16 cellular contexts compared by ENCODE assay signal in the genomic region with DNA sequence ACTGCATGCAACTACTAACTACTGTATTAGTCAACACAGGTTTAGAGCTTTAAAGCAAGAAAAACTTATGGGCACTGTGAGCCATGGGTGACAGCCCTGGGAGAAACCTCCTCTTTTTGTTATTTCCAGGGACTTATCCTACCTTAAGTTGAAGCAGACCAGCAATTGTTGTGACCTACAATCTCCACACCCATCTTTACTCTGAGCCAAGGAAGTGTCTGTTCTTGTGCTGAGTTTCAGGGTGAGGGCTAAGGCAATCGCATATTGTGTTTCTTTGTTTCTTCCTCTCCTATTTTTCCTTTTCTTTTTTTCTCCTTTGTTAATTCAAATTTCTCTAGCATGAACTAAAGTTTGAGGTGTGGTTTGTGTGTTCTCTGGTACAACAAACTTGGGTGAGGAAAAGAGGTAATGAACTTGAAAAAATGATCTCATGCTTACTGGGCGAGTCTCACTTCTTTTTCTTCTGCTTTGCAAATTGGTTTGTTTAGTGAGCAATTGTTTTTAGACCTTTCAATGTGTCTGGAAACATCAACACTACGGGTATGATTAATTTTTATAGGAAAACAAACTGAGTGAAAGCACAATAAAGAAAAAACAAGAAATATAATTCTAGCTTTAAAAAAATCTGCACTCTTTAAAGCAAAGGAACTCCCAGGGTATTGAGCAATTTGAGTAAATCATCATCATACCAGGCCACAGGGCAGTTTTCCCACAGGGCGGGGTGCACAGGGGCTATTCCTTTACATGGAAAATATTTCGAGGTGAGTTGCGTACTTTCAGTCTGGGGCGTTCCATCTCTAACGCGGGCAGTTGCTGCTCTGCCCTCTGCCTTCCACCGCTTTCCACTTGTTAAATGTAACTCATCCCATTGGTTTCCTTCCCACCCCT. TPM values are rescaled to one million over a fixed set of nuclear protein-coding genes. Genes with fewer than 3 reads are reported as not detected.
DNase-seq lines count a peak whose midpoint lies in the region; ATAC-seq and TF ChIP-seq lines count a peak whose summit lies in the region.
"Had no signal": no experiment of that assay in that cellular context is flagged by ENCODE, and none has a peak within 500 bp of the region (broad histone marks: within the 10 kb centered on the region; RNA-seq: fewer than 3 reads in every experiment).

No MANE protein-coding gene starts in this region.

- H3K4me3 ChIP-seq in cardiac fibroblast (replicated peaks in 1 of 2; ENCODE audit: low read depth in 2 of 2, low read length in 2 of 2) (no peak overlapping the region), urinary bladder (ENCODE audit: low read depth, low read length) (no peak overlapping the region)
- H3K4me3 ChIP-seq: right lobe of liver had no signal

- peak; percentile 15 for DNase-seq in NOMO-1 treated with DMSO at 0.1 percent for 48 hours (lab: John Stamatoyannopoulos, UW; ENCODE audit: unreplicated experiment)
- no peak for DNase-seq in NOMO-1 (lab: John Stamatoyannopoulos, UW; ENCODE audit: unreplicated experiment in 2 of 2)
- DNase-seq in cardiac fibroblast (ENCODE audit: low read depth in 2 of 2): peak; percentile 49 to 89
- DNase-seq in kidney tubule cell (ENCODE audit: low spot score): peak; percentile 71
- no peak for DNase-seq in activated effector memory CD4-positive, alpha-beta T cell treated with anti-CD3 and anti-CD28 coated beads, Interleukin-2, amount 50 U/mL, for 16 hours
- no peak for DNase-seq in HK-2 (ENCODE audit: unreplicated experiment)
- DNase-seq: caudate nucleus, erythroblast, MM.1S, right lobe of liver, T-helper 17 cell had no signal

- H3K36me3 ChIP-seq in urinary bladder (ENCODE audit: insufficient read depth): no peaks in the 10 kb centered on the region
- H3K36me3 ChIP-seq: right lobe of liver had no signal

- 82% methylated on average over 10 of the region's 10 CpGs for WGBS in urinary bladder

- no peaks in the 10 kb centered on the region for H3K4me1 ChIP-seq in urinary bladder (ENCODE audit: insufficient read depth)
- H3K4me1 ChIP-seq: right lobe of liver had no signal

- TF ChIP-seq CTCF in cardiac fibroblast (IDR thresholded peaks at IDR 0.05; ENCODE audit: low read depth, low read length): no peak

- H3K27ac ChIP-seq in urinary bladder (ENCODE audit: low read depth): peak overlapping the region; percentile 15
- H3K27ac ChIP-seq: right lobe of liver had no signal

- ATAC-seq in GM18517 (IDR thresholded peaks at IDR 0.05; ENCODE audit: unreplicated experiment): no peak
- ATAC-seq: T-helper 17 cell had no signal

RNA-seq across cellular contexts. Expression of a gene that starts 2.7 kb away (rescaled TPM):
- 141 TPM for total RNA-seq in urinary bladder
- polyA plus RNA-seq in urinary bladder: 19.5 TPM
- total RNA-seq: activated T-helper 2 cell treated with anti-CD3 and anti-CD28 coated beads, Interferon-gamma antibody, Interleukin-2, Interleukin-4, amounts not matched to agents 10 μg/mL and 5 μg/mL and 100 μg/mL, durations not matched to agents 14 hours and 24 hours and 36 hours; myocyte; T-helper 17 cell had no signal

RNA-seq across cellular contexts. Expression of a gene that starts 30.1 kb away (rescaled TPM):
- total RNA-seq in urinary bladder: not detected
- polyA plus RNA-seq in urinary bladder: not detected
- total RNA-seq: activated T-helper 2 cell treated with anti-CD3 and anti-CD28 coated beads, Interferon-gamma antibody, Interleukin-2, Interleukin-4, amounts not matched to agents 10 μg/mL and 5 μg/mL and 100 μg/mL, durations not matched to agents 14 hours and 24 hours and 36 hours; myocyte; right lobe of liver; T-helper 17 cell; temporal lobe had no signal

Comparison
In these comparisons a context has a peak if more than half of its experiments do, and no peak if none do; other contexts are left out.
1. DNase-seq: peak in NOMO-1 treated with DMSO at 0.1 percent for 48 hours (single experiment), cardiac fibroblast (2 of 2) and kidney tubule cell (single experiment); none in NOMO-1 (0 of 2), activated effector memory CD4-positive, alpha-beta T cell treated with anti-CD3 and anti-CD28 coated beads, Interleukin-2, amount 50 U/mL, for 16 hours (single experiment) and HK-2 (single experiment).